In genomic region chr9:4339357-4339756, GRCh38 we compare ENCODE assay signal across 8 cellular contexts. TPM values are rescaled to one million over a fixed set of nuclear protein-coding genes. Genes with fewer than 3 reads are reported as not detected.
DNase-seq lines count a peak whose midpoint lies in the region; ATAC-seq, FAIRE-seq and TF ChIP-seq lines count a peak whose summit lies in the region.

No MANE protein-coding gene starts in this region.

- no peaks in the 10 kb centered on the region for H3K36me3 ChIP-seq in HepG2 (replicated peaks in 1 of 2; ENCODE audit: control insufficient read depth in 1 of 2, insufficient read depth in 2 of 2, low read length in 2 of 2)

- no peak overlapping the region for H3K27ac ChIP-seq in HepG2 (ENCODE audit: extremely low read length, insufficient read depth, low read length)

- DNase-seq in AG04449 (ENCODE audit: low read depth, low spot score) (no peak), NCI-H345 (lab: John Stamatoyannopoulos, UW) (peak; percentile 75), cerebellum (ENCODE audit: low spot score) (peak; percentile 11), HepG2 (ENCODE audit: low spot score) (peak; percentile 66)
- DNase-seq in activated CD4-positive, alpha-beta T cell treated with anti-CD3 and anti-CD28 coated beads for 24 hours (ENCODE audit: low read depth in 2 of 2): peak; percentile 72 to 74
- peak; percentile 45 to 69 (median 57) for DNase-seq in stimulated activated CD4-positive, alpha-beta T cell treated with anti-CD3 and anti-CD28 coated beads, TNF-alpha, amount 100 ng/mL, for 1 hour (ENCODE audit: low read depth in 3 of 3, low spot score in 1 of 3)

- TF ChIP-seq CTCF in AG04449 (IDR thresholded peaks at IDR 0.05; ENCODE audit: insufficient read depth, low read length, missing control alignments): peak; percentile 76
- TF ChIP-seq CTCF in HepG2 (CRISPR knock-in tag; IDR thresholded peaks at IDR 0.05): peak; percentile 79

- H3K4me1 ChIP-seq in HepG2 (ENCODE audit: insufficient read depth, low read length): 0 out of 2 replicates have a peak, but pooled peaks cover 5% of the 10 kb centered on the region

- H3K4me3 ChIP-seq in AG04449 (ENCODE audit: low read depth, low read length) (no peak overlapping the region), HepG2 (replicated peaks in 1 of 3; ENCODE audit: insufficient read depth in 1 of 3, low read depth in 2 of 3, low read length in 3 of 3) (no peak overlapping the region)

- in situ Hi-C loops in HepG2 (cut with HindIII; ENCODE audit: extremely low pct_ligation_motif_present, low pct_unique_long_range_greater_than_20kb): loop anchor here (10.0 kb wide), 1 partner anchor 605 kb away; no protein-coding TSS in a partner anchor

- TF ChIP-seq RAD21 in HepG2 (CRISPR knock-in tag; IDR thresholded peaks at IDR 0.05): no peak

- CTCF ChIA-PET in AG04449 (lab: Yijun Ruan, JAX): interaction anchor here (0.6 to 11.3 kb wide), 30 partner anchors 9 to 897 kb away, joined by 3 to 160 read pairs (median 4); partner anchors contain the start of gene AK3
- CTCF ChIA-PET in HepG2 (lab: Yijun Ruan, JAX; ENCODE audit: low intra/inter-chr PET ratio, low total read pairs): interaction anchor here (0.7 to 1.8 kb wide), 3 partner anchors 23 to 262 kb away, joined by 4 to 6 read pairs (median 4); no protein-coding TSS in a partner anchor

- no peaks in the 10 kb centered on the region; the same call in 1 of the 2 replicates for H4K20me1 ChIP-seq in HepG2 (ENCODE audit: insufficient read depth, low read length)

- peak; percentile 59 for ATAC-seq in GM18520 (IDR thresholded peaks at IDR 0.05; ENCODE audit: unreplicated experiment)
- ATAC-seq in HG03139 (IDR thresholded peaks at IDR 0.05; ENCODE audit: unreplicated experiment): peak; percentile 87
- peak; percentile 78 for ATAC-seq in HepG2

- H3K79me2 ChIP-seq in HepG2 (ENCODE audit: insufficient read depth, low read length): no peaks in the 10 kb centered on the region

- POLR2A ChIA-PET in AG04449 (lab: Yijun Ruan, JAX): no interaction called here
- POLR2A ChIA-PET in HepG2 (lab: Yijun Ruan, JAX): no interaction called here

- TF ChIP-seq POLR2A in HepG2 (IDR thresholded peaks at IDR 0.05; ENCODE audit: insufficient read depth in 1 of 2, low read depth in 2 of 2, low read length in 2 of 2): no peak

- no peaks in the 10 kb centered on the region for H3K27me3 ChIP-seq in HepG2 (ENCODE audit: control insufficient read depth in 1 of 2, insufficient read depth in 2 of 2, low read length in 2 of 2)

- peak; percentile 64 for FAIRE-seq in HepG2 (lab: Jason Lieb, UNC)

- H2AFZ ChIP-seq in HepG2 (ENCODE audit: low read length): no peak overlapping the region

- H3K9me3 ChIP-seq in HepG2 (ENCODE audit: low read length): no peaks in the 10 kb centered on the region

- no peak overlapping the region for H3K9ac ChIP-seq in HepG2 (ENCODE audit: insufficient read depth, low read depth, low read length)

- TF ChIP-seq EP300 in HepG2 (IDR thresholded peaks at IDR 0.05; ENCODE audit: low read depth in 2 of 2, low read length in 2 of 2): no peak
- TF ChIP-seq EP300 in HepG2 (CRISPR knock-in tag; IDR thresholded peaks at IDR 0.05; ENCODE audit: borderline replicate concordance): no peak

- WGBS in HepG2 (ENCODE audit: low lambda C conversion rate): under 1% methylated on average over 6 of the region's 6 CpGs

- intact Hi-C loops in HepG2 (cut with micrococcal nuclease; ENCODE audit: unreplicated experiment): loop anchor here (1.0 kb wide), 3 partner anchors 24 to 607 kb away; no protein-coding TSS in a partner anchor

- no peak overlapping the region for H3K4me2 ChIP-seq in HepG2 (ENCODE audit: low read depth, low read length)

- BruUV-seq in HepG2 (replicated peaks; lab: Mats Ljungman, UMichigan): no TSS peak

TF ChIP-seq in HepG2, 621 proteins besides CTCF, POLR2A, EP300 and RAD21 (continues in another document):
- TF ChIP-seq, protein P1, sequence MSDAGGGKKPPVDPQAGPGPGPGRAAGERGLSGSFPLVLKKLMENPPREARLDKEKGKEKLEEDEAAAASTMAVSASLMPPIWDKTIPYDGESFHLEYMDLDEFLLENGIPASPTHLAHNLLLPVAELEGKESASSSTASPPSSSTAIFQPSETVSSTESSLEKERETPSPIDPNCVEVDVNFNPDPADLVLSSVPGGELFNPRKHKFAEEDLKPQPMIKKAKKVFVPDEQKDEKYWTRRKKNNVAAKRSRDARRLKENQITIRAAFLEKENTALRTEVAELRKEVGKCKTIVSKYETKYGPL (CRISPR knock-in tag; IDR thresholded peaks at IDR 0.05): peak; percentile 97
- TF ChIP-seq DMAP1 (CRISPR knock-in tag; IDR thresholded peaks at IDR 0.05) (no peak), FOXK1 (CRISPR knock-in tag; IDR thresholded peaks at IDR 0.05; ENCODE audit: borderline replicate concordance, low read depth) (peak; percentile 28; the same call in 1 of the 2 replicates), GABPB1 (CRISPR knock-in tag; IDR thresholded peaks at IDR 0.05) (peak; percentile 41; the same call in 1 of the 2 replicates), TFAP4 (IDR thresholded peaks at IDR 0.05; ENCODE audit: borderline replicate concordance, low read depth) (no peak)

RNA-seq across cellular contexts. Expression of gene GLIS3, which starts 39.5 kb away (rescaled TPM):
- total RNA-seq in cerebellum: 19.7 TPM
- total RNA-seq in HepG2 (2016; rRNA removed; fragmentation: Illumina TruSeq; extraction: Trizol): 0.02 TPM in 1 of 2 replicates, not detected in the other
- 0.53 and 0.61 TPM in 2 replicates for total RNA-seq in HepG2 (2016; cell fraction: cytosol; rRNA removed; fragmentation: Illumina TruSeq; extraction: Trizol; ENCODE audit: low read depth)
- total RNA-seq in HepG2 (2016; cell fraction: insoluble cytoplasmic fraction; rRNA removed; fragmentation: Illumina TruSeq; extraction: Trizol): 0.07 and 0.15 TPM in 2 replicates
- 0.14 and 0.40 TPM in 2 replicates for total RNA-seq in HepG2 (2016; cell fraction: membrane; rRNA removed; fragmentation: Illumina TruSeq; extraction: Trizol)
- 0.25 TPM in 1 of 2 replicates, not detected in the other for total RNA-seq in HepG2 (2016; cell fraction: nucleus; rRNA removed; fragmentation: Illumina TruSeq; extraction: Trizol)
- polyA plus RNA-seq in HepG2 (2011; rRNA removed): 0.13 and 0.17 TPM in 2 replicates
- 0.03 and 0.04 TPM in 2 replicates for polyA plus RNA-seq in HepG2 (2011; cell fraction: cytosol; rRNA removed)
- polyA plus RNA-seq in HepG2 (2011; cell fraction: nucleus; rRNA removed): 0.50 and 0.66 TPM in 2 replicates
- polyA plus RNA-seq in HepG2 (2012): 0.47 and 0.68 TPM in 2 replicates
- not detected in 2 replicates for polyA plus RNA-seq in HepG2 (2016; cell fraction: cytosol; fragmentation: Illumina TruSeq; extraction: Trizol; ENCODE audit: low read depth)
- 0.10 TPM in 1 of 2 replicates, not detected in the other for polyA plus RNA-seq in HepG2 (2016; cell fraction: insoluble cytoplasmic fraction; fragmentation: Illumina TruSeq; extraction: Trizol; ENCODE audit: low read depth)
- not detected in 2 replicates for polyA plus RNA-seq in HepG2 (2016; cell fraction: membrane; fragmentation: Illumina TruSeq; extraction: Trizol; ENCODE audit: low read depth)
- polyA plus RNA-seq in HepG2 (2016; cell fraction: nucleus; fragmentation: Illumina TruSeq; extraction: Trizol; ENCODE audit: insufficient read depth, low read depth): not detected in 2 replicates
- 2.3 and 31.4 TPM in 2 replicates for polyA minus RNA-seq in HepG2 (2011; rRNA and poly(A)+ RNA removed; ENCODE audit: low replicate concordance)
- 0.30 TPM in 1 of 2 replicates, not detected in the other for polyA minus RNA-seq in HepG2 (2011; cell fraction: cytosol; rRNA and poly(A)+ RNA removed)
- 3.9 and 4.0 TPM in 2 replicates for polyA minus RNA-seq in HepG2 (2011; cell fraction: nucleus; rRNA and poly(A)+ RNA removed)

Comparison
In these comparisons a context has a peak if more than half of its experiments do, and no peak if none do; other contexts are left out.
1. RNA of gene GLIS3, which starts 39.5 kb away (total RNA-seq): 19.7 TPM in cerebellum (single experiment); 0.02 to 0.61 TPM in HepG2; every median in the first group is over 10 times any median in the second.
2. Peak in every context shown above with its lines, with median percentiles within 50 percentile points of each other: ATAC-seq.